ENCODE assay signal across 25 cellular contexts in genomic region chr22:30089655-30089974, GRCh38. TPM values are rescaled to one million over a fixed set of nuclear protein-coding genes. Genes with fewer than 3 reads are reported as not detected.
DNase-seq lines count a peak whose midpoint lies in the region; ATAC-seq and TF ChIP-seq lines count a peak whose summit lies in the region.
"Had no signal": no experiment of that assay in that cellular context is flagged by ENCODE, and none has a peak within 500 bp of the region (broad histone marks: within the 10 kb centered on the region; RNA-seq: fewer than 3 reads in every experiment).

No MANE protein-coding gene starts in this region.

- ATAC-seq in HCT116 (peak; percentile 21), left colon (peak; percentile 50)
- ATAC-seq: activated CD4-positive, CD25-positive, alpha-beta regulatory T cell treated with anti-CD3 and anti-CD28 coated beads, Interleukin-2, amount 50 U/mL, for 24 hours had no signal

- H2AFZ ChIP-seq in HCT116 (ENCODE audit: low read depth, low read length, poor library complexity, severe bottlenecking) (peak overlapping the region; percentile 93), PC-9 (peak overlapping the region; percentile 43; the same call in 1 of the 2 replicates)
- H2AFZ ChIP-seq: neural progenitor cell had no signal

- H3K4me1 ChIP-seq in HCT116 (ENCODE audit: control insufficient read depth in 1 of 2, insufficient read depth in 2 of 2, low read length in 2 of 2) (peaks cover 5 to 13% of the 10 kb centered on the region in 2 experiments; a peak in 3 of 4 replicates), PC-9 (replicated peaks; ENCODE audit: insufficient read depth) (peaks cover 31% of the 10 kb centered on the region), transverse colon (peaks cover 0 to 9% (median 5%) of the 10 kb centered on the region in 4 donors)
- H3K4me1 ChIP-seq: breast epithelium, neural progenitor cell, prostate gland had no signal

- no peaks in the 10 kb centered on the region for H4K20me1 ChIP-seq in HCT116 (ENCODE audit: insufficient read depth)
- no peaks in the 10 kb centered on the region for H4K20me1 ChIP-seq in PC-9 (ENCODE audit: insufficient read depth)

- POLR2A ChIA-PET in HCT116 (lab: Charles Lee) = interaction anchor here (0.6 to 1.5 kb wide), 2 partner anchors 73 to 454 kb away, joined by 4 to 6 read pairs; no protein-coding TSS in a partner anchor
- POLR2A ChIA-PET in PC-9 (lab: Charles Lee; ENCODE audit: unreplicated experiment) = interaction anchor here (0.6 kb wide), 1 partner anchor 285 kb away, joined by 3 read pairs; no protein-coding TSS in a partner anchor
- POLR2A ChIA-PET in GM10248 (lab: Yijun Ruan, JAX) = no interaction called here

- H3K27me3 ChIP-seq in HCT116 (ENCODE audit: insufficient read depth, low read length) = no peaks in the 10 kb centered on the region
- no peaks in the 10 kb centered on the region for H3K27me3 ChIP-seq in PC-9 (ENCODE audit: insufficient read depth, low read depth)
- H3K27me3 ChIP-seq in transverse colon = peaks cover 8% of the 10 kb centered on the region
- H3K27me3 ChIP-seq: breast epithelium, colonic mucosa, neural progenitor cell had no signal

- BruUV-seq in HCT116 (replicated peaks; lab: Mats Ljungman, UMichigan) = no TSS peak
- no TSS peak for BruUV-seq in PC-9 (replicated peaks; lab: Mats Ljungman, UMichigan)

- H3K4me3 ChIP-seq in HCT116 (replicated peaks in 1 of 2; ENCODE audit: low read depth in 1 of 2, low read length in 2 of 2) = no peak overlapping the region
- no peak overlapping the region for H3K4me3 ChIP-seq in PC-9
- H3K4me3 ChIP-seq in transverse colon = no peak overlapping the region
- H3K4me3 ChIP-seq: breast epithelium, colonic mucosa, lung, neural progenitor cell, prostate gland, stomach had no signal

- H3K9me3 ChIP-seq in HCT116 (ENCODE audit: control insufficient read depth in 1 of 2, insufficient read depth in 1 of 2, low read depth in 1 of 2, low read length in 2 of 2) (peaks cover 8 to 11% of the 10 kb centered on the region in 2 experiments; a peak in 3 of 4 replicates), PC-9 (ENCODE audit: insufficient read depth, low read depth) (peaks cover 11% of the 10 kb centered on the region), transverse colon (peaks cover 0 to 6% of the 10 kb centered on the region in 2 donors)
- H3K9me3 ChIP-seq: breast epithelium, colonic mucosa, prostate gland had no signal

- intact Hi-C loops in HCT116 (cut with micrococcal nuclease) (loop anchor here (1.0 to 2.0 kb wide), 7 partner anchors 167 to 694 kb away; no protein-coding TSS in a partner anchor), PC-9 (cut with micrococcal nuclease; ENCODE audit: unreplicated experiment) (loop anchor here (1.0 to 10.0 kb wide), 4 partner anchors 65 to 507 kb away; partner anchors contain the start of gene NIPSNAP1), left colon (cut with DNase I, micrococcal nuclease) (loop anchor here in 1 of 2 donors (10.0 kb wide), 2 partner anchors 395 to 455 kb away; no protein-coding TSS in a partner anchor), transverse colon (cut with DNase I; ENCODE audit: low total_unique reads) (no loop called here), head of caudate nucleus (cut with DNase I) (loop anchor here (10.0 kb wide), 2 partner anchors 405 to 455 kb away; no protein-coding TSS in a partner anchor)

- CTCF ChIA-PET in HCT116 (lab: Charles Lee) (interaction anchor here (0.6 to 2.3 kb wide), 23 partner anchors 8 to 694 kb away, joined by 3 to 29 read pairs (median 6); partner anchors contain the start of genes TBC1D10A, UQCR10 and ZMAT5), PC-9 (lab: Charles Lee) (interaction anchor here (0.6 to 0.7 kb wide), 3 partner anchors 161 to 197 kb away, joined by 3 to 10 read pairs (median 7); no protein-coding TSS in a partner anchor), GM10248 (lab: Yijun Ruan, JAX) (interaction anchor here (1.4 to 2.4 kb wide), 5 partner anchors 13 to 500 kb away, joined by 3 to 16 read pairs (median 11); no protein-coding TSS in a partner anchor)

- no peak for TF ChIP-seq EP300 in transverse colon (IDR thresholded peaks at IDR 0.05; ENCODE audit: low read depth)

- no peak overlapping the region for H3K9ac ChIP-seq in HCT116 (ENCODE audit: low read length)
- H3K9ac ChIP-seq: neural progenitor cell had no signal

- H3K9me2 ChIP-seq in HCT116 (ENCODE audit: insufficient read depth) (no peaks in the 10 kb centered on the region), PC-9 (ENCODE audit: insufficient read depth) (no peaks in the 10 kb centered on the region)

- 30 to 33% methylated on average over 1 of the region's 1 CpG for WGBS in transverse colon (ENCODE audit: low coverage in 1 of 2), 2 donors

- peak overlapping the region; percentile 36; the same call in 1 of the 2 replicates for H3K27ac ChIP-seq in HCT116 (ENCODE audit: low read depth, low read length)
- H3K27ac ChIP-seq in PC-9 = peak overlapping the region; percentile 38
- peak overlapping the region in 3 of 4 donors; percentile 22 to 26 (median 25) for H3K27ac ChIP-seq in transverse colon
- H3K27ac ChIP-seq: colonic mucosa, neural progenitor cell, prostate gland, stomach, tibial nerve had no signal

- H3F3A ChIP-seq in PC-9 (ENCODE audit: insufficient read depth, low read depth) = peaks cover 38% of the 10 kb centered on the region

- DNase-seq in HCT116 (ENCODE audit: low read depth, low spot score) (no peak), PC-9 (no peak), left colon (no peak), transverse colon (no peak), head of caudate nucleus (no peak), NCI-H2227 (lab: John Stamatoyannopoulos, UW; ENCODE audit: unreplicated experiment) (no peak), GM10248 (ENCODE audit: extremely low spot score) (no peak)
- DNase-seq: activated gamma-delta T cell treated with Interleukin-2 at 50 U/mL for 16 hours; activated T-cell treated with anti-CD3 and anti-CD28 coated beads for 4 hours; CD4-positive, alpha-beta T cell; stimulated activated CD8-positive, alpha-beta memory T cell treated with anti-CD3 and anti-CD28 coated beads, Interleukin-4, amount 100 ng/mL, for 48 hours had no signal

- RAD21 ChIA-PET in HCT116 (lab: Charles Lee; ENCODE audit: low non-redundant PET in 1 of 2, low total read pairs in 2 of 2, uncharacterized antibody in 2 of 2, unreplicated experiment in 2 of 2) = interaction anchor here (0.7 to 1.5 kb wide), 8 partner anchors 161 to 495 kb away, joined by 3 to 7 read pairs (median 3); no protein-coding TSS in a partner anchor

- H3K4me2 ChIP-seq in HCT116 (ENCODE audit: low read length) = peak overlapping the region; percentile 50
- H3K4me2 ChIP-seq in PC-9 = peak overlapping the region; percentile 53
- H3K4me2 ChIP-seq: neural progenitor cell had no signal

- H3K79me2 ChIP-seq in HCT116 (ENCODE audit: insufficient read depth, low read length) = no peaks in the 10 kb centered on the region
- H3K79me2 ChIP-seq in PC-9 (ENCODE audit: low read depth) = no peaks in the 10 kb centered on the region

- TF ChIP-seq POLR2A in HCT116 (IDR thresholded peaks at IDR 0.05; ENCODE audit: borderline replicate concordance, extremely low read depth, insufficient read depth, insufficient read length) = no peak
- TF ChIP-seq POLR2A in transverse colon (IDR thresholded peaks at IDR 0.05) = no peak

- H3K36me3 ChIP-seq in HCT116 (ENCODE audit: control insufficient read depth in 1 of 2, insufficient read depth in 2 of 2, low read length in 2 of 2) (no peaks in the 10 kb centered on the region), PC-9 (ENCODE audit: low read depth) (no peaks in the 10 kb centered on the region), transverse colon (no peaks in the 10 kb centered on the region)
- H3K36me3 ChIP-seq: breast epithelium, colonic mucosa, neural progenitor cell, prostate gland, stomach, tibial nerve had no signal

- TF ChIP-seq CTCF in HCT116 (IDR thresholded peaks at IDR 0.05 in 2 of 3, conservative IDR thresholded peaks at IDR 0.05 in 1 of 3; ENCODE audit: borderline replicate concordance in 1 of 3, insufficient read depth in 1 of 3, low read depth in 2 of 3, low read length in 2 of 3) (no peak), PC-9 (conservative IDR thresholded peaks at IDR 0.05) (no peak), transverse colon (IDR thresholded peaks at IDR 0.05) (no peak), GM10248 (IDR thresholded peaks at IDR 0.05; ENCODE audit: control extremely low read depth, extremely low read depth, low read depth, missing control alignments) (no peak)

- TF ChIP-seq RAD21 in HCT116 (IDR thresholded peaks at IDR 0.05; ENCODE audit: low read depth) = no peak

- in situ Hi-C loops in transverse colon (cut with MboI; ENCODE audit: low pct_ligation_motif_present in 1 of 4, low pct_unique_long_range_greater_than_20kb in 1 of 4, low sequenced_read_pairs in 3 of 4) = no loop called here

TF ChIP-seq in HCT116, 20 proteins besides CTCF, POLR2A, EP300 and RAD21:
- TF ChIP-seq YY1 (IDR thresholded peaks at IDR 0.05; ENCODE audit: extremely low read depth, insufficient replicate concordance, low read depth, low read length) = no peak

RNA-seq across cellular contexts. Expression of gene HORMAD2, which starts 9.4 kb away (rescaled TPM):
- not detected for total RNA-seq in HCT116 (2021; ENCODE audit: unreplicated experiment)
- polyA plus RNA-seq in HCT116 (2012) = not detected in 2 replicates
- total RNA-seq in PC-9 (2021) = 0.20 TPM in 1 of 2 replicates, not detected in the other
- total RNA-seq in left colon = not detected
- total RNA-seq in transverse colon = not detected
- total RNA-seq: activated CD8-positive, alpha-beta T cell treated with anti-CD3 and anti-CD28 coated beads for 36 hours; breast epithelium; CD4-positive, alpha-beta T cell; colonic mucosa; esophagus mucosa; NCI-H460; skeletal muscle tissue; stomach; T-cell; tibial nerve had no signal
- polyA plus RNA-seq: keratinocyte, stomach had no signal
